22 cellular contexts compared by ENCODE assay signal in the genomic region with DNA sequence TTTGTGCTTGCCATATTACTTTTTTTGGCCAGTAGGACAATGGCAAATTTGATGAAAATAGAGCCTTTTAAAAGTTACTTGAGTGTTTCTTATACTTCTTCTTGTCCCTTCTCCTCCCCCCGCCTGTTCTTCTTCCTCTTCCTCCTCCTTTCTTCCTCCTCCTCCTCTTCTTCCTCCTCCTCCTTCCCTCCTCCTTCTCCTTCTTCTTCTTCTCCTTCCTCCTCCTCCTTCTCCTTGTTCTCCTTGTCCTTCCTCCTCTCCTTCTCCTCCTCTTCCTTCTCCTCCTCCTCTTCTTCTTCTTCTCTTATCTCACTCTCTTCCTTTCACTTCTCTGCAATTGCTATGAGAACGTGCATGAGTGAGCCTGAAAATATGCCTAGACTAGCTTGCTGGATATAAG.
DNase-seq lines count a peak whose midpoint lies in the region; ATAC-seq, FAIRE-seq and TF ChIP-seq lines count a peak whose summit lies in the region.
"Had no signal": no experiment of that assay in that cellular context is flagged by ENCODE, and none has a peak within 500 bp of the region (broad histone marks: within the 10 kb centered on the region; RNA-seq: fewer than 3 reads in every experiment).

No MANE protein-coding gene starts in this region.

- in situ Hi-C loops in HepG2 (cut with HindIII; ENCODE audit: extremely low pct_ligation_motif_present, low pct_unique_long_range_greater_than_20kb) (no loop called here), K562 (cut with MboI) (no loop called here)

- H4K20me1 ChIP-seq in HepG2 (ENCODE audit: insufficient read depth, low read length), result no peaks in the 10 kb centered on the region
- H4K20me1 ChIP-seq in K562 (replicated peaks; ENCODE audit: control insufficient read depth, insufficient read depth, low read length), result no peaks in the 10 kb centered on the region
- H4K20me1 ChIP-seq: BLaER1 treated with 17β-estradiol and CSF1 and Interleukin-3, amounts not matched to agents 10 nM and 100 nM had no signal

- no peak for DNase-seq in HepG2 (ENCODE audit: low spot score)
- DNase-seq in right lobe of liver, result no peak
- DNase-seq in SK-N-MC (ENCODE audit: low read depth, low spot score), result no peak
- no peak for DNase-seq in K562 (ENCODE audit: extremely low read depth in 1 of 4, low spot score in 3 of 4)
- DNase-seq in NCI-H128 (lab: John Stamatoyannopoulos, UW; ENCODE audit: unreplicated experiment), result no peak
- no peak for DNase-seq in activated CD4-positive, alpha-beta T cell treated with anti-CD3 and anti-CD28 coated beads, Interleukin-2, amount 10 ng/mL, durations not matched to agents 7 days and 5 days
- DNase-seq: AML-193; Caco-2; Calu3; CD4-positive, alpha-beta T cell; CD8-positive, alpha-beta T cell; DMS79 treated with DMSO at 0.1 percent for 48 hours; GF-D8 had no signal

- ATAC-seq in HepG2, result no peak
- ATAC-seq in right lobe of liver, result no peak
- ATAC-seq in K562, result no peak
- ATAC-seq: A549; CD8-positive, alpha-beta T cell had no signal

- CTCF ChIA-PET in HepG2 (lab: Yijun Ruan, JAX; ENCODE audit: low intra/inter-chr PET ratio, low total read pairs) (no interaction called here), K562 (lab: Yijun Ruan, JAX; ENCODE audit: low intra/inter-chr PET ratio) (no interaction called here)
- CTCF ChIA-PET in activated CD4-positive, alpha-beta T cell treated with anti-CD3 and anti-CD28 coated beads, Interleukin-2, amount 10 ng/mL, durations not matched to agents 7 days and 5 days (lab: Charles Lee), result no interaction called here

- TF ChIP-seq RAD21 in HepG2 (CRISPR knock-in tag; IDR thresholded peaks at IDR 0.05) (no peak), K562 (CRISPR knock-in tag; conservative IDR thresholded peaks at IDR 0.05 in 1 of 2, IDR thresholded peaks at IDR 0.05 in 1 of 2) (no peak)

- no peaks in the 10 kb centered on the region for H3K9me1 ChIP-seq in K562 (ENCODE audit: control insufficient read depth, insufficient read depth, low read length)

- no peaks in the 10 kb centered on the region for H3K36me3 Mint-ChIP-seq in activated CD4-positive, alpha-beta T cell treated with anti-CD3 and anti-CD28 coated beads, Interleukin-2, amount 10 ng/mL, durations not matched to agents 7 days and 5 days (ENCODE audit: low read depth)
- H3K36me3 Mint-ChIP-seq: CD8-positive, alpha-beta T cell had no signal

- no peak overlapping the region for H3K4me3 ChIP-seq in HepG2 (replicated peaks in 1 of 3; ENCODE audit: insufficient read depth in 1 of 3, low read depth in 2 of 3, low read length in 3 of 3)
- H3K4me3 ChIP-seq in right lobe of liver, result no peak overlapping the region
- H3K4me3 ChIP-seq in SK-N-MC, result no peak overlapping the region
- no peak overlapping the region for H3K4me3 ChIP-seq in K562
- H3K4me3 ChIP-seq: A549; BLaER1 treated with 17β-estradiol and CSF1 and Interleukin-3, amounts not matched to agents 10 nM and 100 nM had no signal

- H2AFZ ChIP-seq in HepG2 (ENCODE audit: low read length), result no peak overlapping the region
- no peak overlapping the region for H2AFZ ChIP-seq in K562 (ENCODE audit: low read depth, low read length)

- 1% methylated on average over 2 of the region's 2 CpGs for WGBS in HepG2 (ENCODE audit: low lambda C conversion rate)
- 24% methylated on average over 2 of the region's 2 CpGs for WGBS in right lobe of liver (ENCODE audit: insufficient coverage, low coverage, low lambda C conversion rate, missing lambda C conversion rate)
- 0% methylated on average over 2 of the region's 2 CpGs for WGBS in K562 (ENCODE audit: insufficient coverage, low coverage, missing lambda C conversion rate)

- H3K9ac ChIP-seq in HepG2 (ENCODE audit: insufficient read depth, low read depth, low read length) (no peak overlapping the region), SK-N-MC (ENCODE audit: insufficient read length) (no peak overlapping the region), K562 (ENCODE audit: insufficient read depth in 1 of 2, low read depth in 2 of 2, low read length in 2 of 2) (no peak overlapping the region)
- H3K9ac ChIP-seq: BLaER1 treated with 17β-estradiol and CSF1 and Interleukin-3, amounts not matched to agents 10 nM and 100 nM had no signal

- TF ChIP-seq POLR2A in HepG2 (IDR thresholded peaks at IDR 0.05; ENCODE audit: insufficient read depth in 1 of 2, low read depth in 2 of 2, low read length in 2 of 2) (no peak), right lobe of liver (IDR thresholded peaks at IDR 0.05) (no peak), K562 (conservative IDR thresholded peaks at IDR 0.05) (no peak)

- no peak overlapping the region for H3K4me3 Mint-ChIP-seq in activated CD4-positive, alpha-beta T cell treated with anti-CD3 and anti-CD28 coated beads, Interleukin-2, amount 10 ng/mL, durations not matched to agents 7 days and 5 days
- H3K4me3 Mint-ChIP-seq: B cell; CD4-positive, alpha-beta T cell; CD8-positive, alpha-beta T cell had no signal

- no peaks in the 10 kb centered on the region for H3K9me3 Mint-ChIP-seq in activated CD4-positive, alpha-beta T cell treated with anti-CD3 and anti-CD28 coated beads, Interleukin-2, amount 10 ng/mL, durations not matched to agents 7 days and 5 days
- H3K9me3 Mint-ChIP-seq: CD4-positive, alpha-beta T cell; CD8-positive, alpha-beta T cell had no signal

- H3K27me3 Mint-ChIP-seq in activated CD4-positive, alpha-beta T cell treated with anti-CD3 and anti-CD28 coated beads, Interleukin-2, amount 10 ng/mL, durations not matched to agents 7 days and 5 days, result peaks cover 19% of the 10 kb centered on the region

- H3K27me3 ChIP-seq in HepG2 (ENCODE audit: control insufficient read depth in 1 of 2, insufficient read depth in 2 of 2, low read length in 2 of 2) (no peaks in the 10 kb centered on the region), right lobe of liver (no peaks in the 10 kb centered on the region), K562 (ENCODE audit: control insufficient read depth in 2 of 2, insufficient read depth in 2 of 2, low read length in 2 of 2) (no peaks in the 10 kb centered on the region)

- H3K4me2 ChIP-seq in HepG2 (ENCODE audit: low read depth, low read length), result no peak overlapping the region
- H3K4me2 ChIP-seq in K562 (ENCODE audit: insufficient read depth, low read length), result no peak overlapping the region
- H3K4me2 ChIP-seq: A549; BLaER1 treated with 17β-estradiol and CSF1 and Interleukin-3, amounts not matched to agents 10 nM and 100 nM had no signal

- H3K27ac ChIP-seq in HepG2 (ENCODE audit: extremely low read length, insufficient read depth, low read length) (no peak overlapping the region), right lobe of liver (no peak overlapping the region), SK-N-MC (0 out of 2 replicates have a peak overlapping the region, but pooled peaks have one; percentile 19), K562 (ENCODE audit: extremely low read depth, low read depth, low read length) (no peak overlapping the region)
- H3K27ac ChIP-seq: 22Rv1; A549; BLaER1 treated with 17β-estradiol and CSF1 and Interleukin-3, amounts not matched to agents 10 nM and 100 nM; C4-2B had no signal

- TF ChIP-seq EP300 in HepG2 (IDR thresholded peaks at IDR 0.05; ENCODE audit: low read depth in 2 of 2, low read length in 2 of 2), result no peak
- TF ChIP-seq EP300 in HepG2 (CRISPR knock-in tag; IDR thresholded peaks at IDR 0.05; ENCODE audit: borderline replicate concordance), result no peak
- TF ChIP-seq EP300 in K562 (IDR thresholded peaks at IDR 0.05; ENCODE audit: low read length), result no peak

- no peaks in the 10 kb centered on the region for H3K4me1 Mint-ChIP-seq in activated CD4-positive, alpha-beta T cell treated with anti-CD3 and anti-CD28 coated beads, Interleukin-2, amount 10 ng/mL, durations not matched to agents 7 days and 5 days
- H3K4me1 Mint-ChIP-seq: B cell had no signal

- POLR2A ChIA-PET in HepG2 (lab: Yijun Ruan, JAX) (no interaction called here), K562 (lab: Yijun Ruan, JAX) (no interaction called here)
- POLR2A ChIA-PET in activated CD4-positive, alpha-beta T cell treated with anti-CD3 and anti-CD28 coated beads, Interleukin-2, amount 10 ng/mL, durations not matched to agents 7 days and 5 days (lab: Charles Lee), result no interaction called here

- H3K79me2 ChIP-seq in HepG2 (ENCODE audit: insufficient read depth, low read length), result no peaks in the 10 kb centered on the region
- H3K79me2 ChIP-seq in K562 (ENCODE audit: control insufficient read depth, insufficient read depth, low read length), result no peaks in the 10 kb centered on the region

- H3K36me3 ChIP-seq in HepG2 (replicated peaks in 1 of 2; ENCODE audit: control insufficient read depth in 1 of 2, insufficient read depth in 2 of 2, low read length in 2 of 2) (no peaks in the 10 kb centered on the region), right lobe of liver (no peaks in the 10 kb centered on the region), SK-N-MC (ENCODE audit: insufficient read depth, low read length) (peaks cover 3% of the 10 kb centered on the region; the same call in 1 of the 2 replicates), K562 (ENCODE audit: control insufficient read depth, insufficient read depth, low read length) (no peaks in the 10 kb centered on the region)
- H3K36me3 ChIP-seq: BLaER1 treated with 17β-estradiol and CSF1 and Interleukin-3, amounts not matched to agents 10 nM and 100 nM had no signal

- BruUV-seq in HepG2 (replicated peaks; lab: Mats Ljungman, UMichigan), result no TSS peak
- no TSS peak for BruUV-seq in K562 (replicated peaks; lab: Mats Ljungman, UMichigan)

- no peak overlapping the region for H3K27ac Mint-ChIP-seq in activated CD4-positive, alpha-beta T cell treated with anti-CD3 and anti-CD28 coated beads, Interleukin-2, amount 10 ng/mL, durations not matched to agents 7 days and 5 days
- H3K27ac Mint-ChIP-seq: B cell; CD4-positive, alpha-beta T cell; CD8-positive, alpha-beta T cell had no signal

- FAIRE-seq in HepG2 (lab: Jason Lieb, UNC) (no peak), K562 (lab: Jason Lieb, UNC) (no peak)
- FAIRE-seq: A549, D721Med, G401.6, GM12891, GM19239 had no signal

- no peaks in the 10 kb centered on the region for H3K4me1 ChIP-seq in HepG2 (ENCODE audit: insufficient read depth, low read length)
- no peaks in the 10 kb centered on the region for H3K4me1 ChIP-seq in right lobe of liver
- no peaks in the 10 kb centered on the region for H3K4me1 ChIP-seq in K562 (replicated peaks in 1 of 2; ENCODE audit: control insufficient read depth in 2 of 2, insufficient read depth in 2 of 2, low read length in 2 of 2)
- H3K4me1 ChIP-seq: A549; BLaER1 treated with 17β-estradiol and CSF1 and Interleukin-3, amounts not matched to agents 10 nM and 100 nM; Caco-2 had no signal

- H3K9me3 ChIP-seq in HepG2 (ENCODE audit: low read length), result no peaks in the 10 kb centered on the region
- H3K9me3 ChIP-seq in right lobe of liver, result no peaks in the 10 kb centered on the region
- no peaks in the 10 kb centered on the region for H3K9me3 ChIP-seq in SK-N-MC (ENCODE audit: low read depth, low read length)
- H3K9me3 ChIP-seq in K562 (replicated peaks; ENCODE audit: control insufficient read depth, insufficient read depth, low read depth, low read length), result peaks cover 2% of the 10 kb centered on the region; the same call in 1 of the 2 replicates
- H3K9me3 ChIP-seq: A549, Caco-2 had no signal

- intact Hi-C loops in HepG2 (cut with micrococcal nuclease; ENCODE audit: unreplicated experiment), result no loop called here
- intact Hi-C loops in right lobe of liver (cut with DNase I), result no loop called here
- intact Hi-C loops in K562 (cut with micrococcal nuclease), result no loop called here

- no peak for TF ChIP-seq CTCF in HepG2 (CRISPR knock-in tag; IDR thresholded peaks at IDR 0.05)
- TF ChIP-seq CTCF in right lobe of liver (IDR thresholded peaks at IDR 0.05), result no peak
- no peak for TF ChIP-seq CTCF in K562 (IDR thresholded peaks at IDR 0.05 in 2 of 3, conservative IDR thresholded peaks at IDR 0.05 in 1 of 3; ENCODE audit: insufficient read depth in 2 of 3, low read depth in 1 of 3, low read length in 3 of 3)
